Comparison of ENCODE assay signal across 16 cellular contexts in genomic region chr3:24303057-24303754, GRCh38.
A peak's percentile ranks its signal among the peaks of the same experiment; 100 is the strongest.
DNase-seq lines count a peak whose midpoint lies in the region; ATAC-seq and TF ChIP-seq lines count a peak whose summit lies in the region.
"Had no signal": no experiment of that assay in that cellular context is flagged by ENCODE, and none has a peak within 500 bp of the region (broad histone marks: within the 10 kb centered on the region; RNA-seq: fewer than 3 reads in every experiment).

No MANE protein-coding gene starts in this region.

- no peaks in the 10 kb centered on the region for H3K9me3 ChIP-seq in esophagus muscularis mucosa

- no peak overlapping the region for H2AK5ac ChIP-seq in mesendoderm (ENCODE audit: low read length)

- no peaks in the 10 kb centered on the region for H3K4me1 ChIP-seq in mesendoderm (ENCODE audit: control insufficient read depth, low read depth, low read length)
- peaks cover 17 to 37% (median 27%) of the 10 kb centered on the region in 4 donors for H3K4me1 ChIP-seq in esophagus muscularis mucosa

- H3K79me2 ChIP-seq in mesendoderm (ENCODE audit: control insufficient read depth, insufficient read depth, low read length): no peaks in the 10 kb centered on the region

- no peak overlapping the region for H3K4me3 Mint-ChIP-seq in WTC11
- H3K4me3 Mint-ChIP-seq: CD14-positive monocyte; T-helper 1 cell treated with Interleukin-12 subunit alpha and Interleukin-12 subunit beta and Interleukin-4 antibody, amounts not matched to agents 30 μg/mL and 1 μg/mL, for 36 hours had no signal

- peaks cover 18% of the 10 kb centered on the region for H3K4me1 Mint-ChIP-seq in WTC11
- H3K4me1 Mint-ChIP-seq: CD14-positive monocyte had no signal

- intact Hi-C loops in esophagus muscularis mucosa (cut with DNase I): no loop called here

- no peak overlapping the region for H2BK15ac ChIP-seq in mesendoderm (replicated peaks; ENCODE audit: low read depth)

- CTCF ChIA-PET in WTC11 (lab: Charles Lee): no interaction called here

- no peaks in the 10 kb centered on the region for H3K27me3 ChIP-seq in mesendoderm (ENCODE audit: insufficient read depth, low read length, poor library complexity)
- H3K27me3 ChIP-seq in esophagus muscularis mucosa: no peaks in the 10 kb centered on the region

- no CpG with 5 or more reads among the region's 7 CpGs for WGBS in mesendoderm (ENCODE audit: extremely low coverage, insufficient coverage, low lambda C conversion rate)
- 89% methylated on average over 3 of the region's 7 CpGs for WGBS in esophagus muscularis mucosa

- no peaks in the 10 kb centered on the region for H3K36me3 Mint-ChIP-seq in WTC11
- H3K36me3 Mint-ChIP-seq: CD14-positive monocyte had no signal

- H3K4me3 ChIP-seq in mesendoderm (ENCODE audit: low read length): no peak overlapping the region
- H3K4me3 ChIP-seq in esophagus muscularis mucosa: no peak overlapping the region
- H3K4me3 ChIP-seq: GM12878, PC-9 had no signal

- no peak overlapping the region for H3K9ac ChIP-seq in mesendoderm (ENCODE audit: low read length)

- POLR2A ChIA-PET in WTC11 (lab: Charles Lee): no interaction called here

- ATAC-seq in WTC11 (no peak), GM19455 (IDR thresholded peaks at IDR 0.05; ENCODE audit: unreplicated experiment) (no peak), GM19328 (IDR thresholded peaks at IDR 0.05; ENCODE audit: unreplicated experiment) (no peak)
- ATAC-seq: GM12878 had no signal

- DNase-seq in COR-L47 (lab: John Stamatoyannopoulos, UW): peak; percentile 32
- DNase-seq in WTC11 (ENCODE audit: low spot score): no peak
- DNase-seq in mesendoderm: peak; percentile 23
- DNase-seq in esophagus muscularis mucosa (ENCODE audit: extremely low spot score): no peak
- no peak for DNase-seq in LoVo (ENCODE audit: low spot score)
- DNase-seq: MM.1S, NCI-H2081 treated with DMSO at 0.1 percent for 48 hours, NCI-H2227 treated with DMSO at 0.1 percent for 48 hours, NCI-H524 treated with DMSO at 0.1 percent for 48 hours, PC-9 had no signal

- H3K18ac ChIP-seq in mesendoderm (ENCODE audit: low read length): no peak overlapping the region

- no peak overlapping the region for H3K27ac ChIP-seq in mesendoderm (ENCODE audit: low read depth, low read length)
- no peak overlapping the region for H3K27ac ChIP-seq in esophagus muscularis mucosa (replicated peaks in 1 of 4)
- H3K27ac ChIP-seq: PC-9 had no signal

- TF ChIP-seq EP300 in Ishikawa (IDR thresholded peaks at IDR 0.05; ENCODE audit: borderline replicate concordance) (no peak), esophagus muscularis mucosa (IDR thresholded peaks at IDR 0.05) (no peak)

- no peak for TF ChIP-seq CTCF in WTC11 (IDR thresholded peaks at IDR 0.05)
- no peak for TF ChIP-seq CTCF in esophagus muscularis mucosa (IDR thresholded peaks at IDR 0.05)

- H3K23ac ChIP-seq in mesendoderm (ENCODE audit: low read length): no peak overlapping the region

- no peak overlapping the region for H3K4me2 ChIP-seq in mesendoderm (ENCODE audit: low read length)
- H3K4me2 ChIP-seq: PC-9 had no signal

- H3K4ac ChIP-seq in mesendoderm (ENCODE audit: low read depth, low read length): no peak overlapping the region

- no peak overlapping the region for H4K5ac ChIP-seq in mesendoderm (ENCODE audit: low read length)

- no peak overlapping the region for H2BK5ac ChIP-seq in mesendoderm (ENCODE audit: low read length)

- H3K79me1 ChIP-seq in mesendoderm (ENCODE audit: low read length): no peaks in the 10 kb centered on the region

- H3K36me3 ChIP-seq in mesendoderm (ENCODE audit: control insufficient read depth, insufficient read depth, low read length): no peaks in the 10 kb centered on the region
- no peaks in the 10 kb centered on the region for H3K36me3 ChIP-seq in esophagus muscularis mucosa

- peak overlapping the region; percentile 35; the same call in 1 of the 2 replicates for H3K27ac Mint-ChIP-seq in WTC11
- H3K27ac Mint-ChIP-seq: CD14-positive monocyte; T-helper 1 cell treated with Interleukin-12 subunit alpha and Interleukin-12 subunit beta and Interleukin-4 antibody, amounts not matched to agents 30 μg/mL and 1 μg/mL, for 36 hours had no signal

- H3K56ac ChIP-seq in mesendoderm (ENCODE audit: low read length): no peak overlapping the region

- no peak overlapping the region for H4K8ac ChIP-seq in mesendoderm (ENCODE audit: low read depth, low read length)

- H3K9me3 Mint-ChIP-seq in WTC11: no peaks in the 10 kb centered on the region
- H3K9me3 Mint-ChIP-seq: T-helper 1 cell treated with Interleukin-12 subunit alpha and Interleukin-12 subunit beta and Interleukin-4 antibody, amounts not matched to agents 30 μg/mL and 1 μg/mL, for 36 hours had no signal

- no peak overlapping the region for H2BK120ac ChIP-seq in mesendoderm (ENCODE audit: low read depth, low read length)

- no peak for TF ChIP-seq POLR2A in esophagus muscularis mucosa (IDR thresholded peaks at IDR 0.05; ENCODE audit: low read depth)

- TF ChIP-seq RAD21 in Ishikawa (IDR thresholded peaks at IDR 0.05; ENCODE audit: low read depth): no peak

- H3K27me3 Mint-ChIP-seq in WTC11 (ENCODE audit: low read depth): no peaks in the 10 kb centered on the region

TF ChIP-seq in Ishikawa, 13 proteins besides CTCF, POLR2A, EP300 and RAD21 (continues in another document):
- TF ChIP-seq TCF12 (IDR thresholded peaks at IDR 0.05; ENCODE audit: low read depth) (0 out of 2 replicates have a peak, but pooled peaks have one; percentile 22), EGR1 (IDR thresholded peaks at IDR 0.05) (no peak), YY1 (IDR thresholded peaks at IDR 0.05; ENCODE audit: low read depth) (no peak), FOXM1 (IDR thresholded peaks at IDR 0.05; ENCODE audit: borderline replicate concordance, low read depth) (no peak), USF1 (IDR thresholded peaks at IDR 0.05) (peak; percentile 10; the same call in 1 of the 2 replicates), TAF1 (IDR thresholded peaks at IDR 0.05; ENCODE audit: low read depth) (no peak), ZBTB7A (IDR thresholded peaks at IDR 0.05; ENCODE audit: low read depth) (no peak), CEBPB (IDR thresholded peaks at IDR 0.05) (0 out of 2 replicates have a peak, but pooled peaks have one; percentile 36), NFIC (IDR thresholded peaks at IDR 0.05) (peak; percentile 6; the same call in 1 of the 2 replicates)
- TF ChIP-seq, protein P1, sequence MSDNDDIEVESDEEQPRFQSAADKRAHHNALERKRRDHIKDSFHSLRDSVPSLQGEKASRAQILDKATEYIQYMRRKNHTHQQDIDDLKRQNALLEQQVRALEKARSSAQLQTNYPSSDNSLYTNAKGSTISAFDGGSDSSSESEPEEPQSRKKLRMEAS (IDR thresholded peaks at IDR 0.05): no peak

TF ChIP-seq in WTC11, 78 proteins besides CTCF, POLR2A, EP300 and RAD21:
- TF ChIP-seq, protein P2, sequence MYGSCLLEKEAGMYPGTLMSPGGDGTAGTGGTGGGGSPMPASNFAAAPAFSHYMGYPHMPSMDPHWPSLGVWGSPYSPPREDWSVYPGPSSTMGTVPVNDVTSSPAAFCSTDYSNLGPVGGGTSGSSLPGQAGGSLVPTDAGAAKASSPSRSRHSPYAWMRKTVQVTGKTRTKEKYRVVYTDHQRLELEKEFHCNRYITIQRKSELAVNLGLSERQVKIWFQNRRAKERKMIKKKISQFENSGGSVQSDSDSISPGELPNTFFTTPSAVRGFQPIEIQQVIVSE (CRISPR knock-in tag; IDR thresholded peaks at IDR 0.05; ENCODE audit: borderline replicate concordance): no peak
- TF ChIP-seq NR1H2 (CRISPR knock-in tag; IDR thresholded peaks at IDR 0.05) (no peak), NFATC4 (CRISPR knock-in tag; IDR thresholded peaks at IDR 0.05) (no peak), ZNF281 (CRISPR knock-in tag; IDR thresholded peaks at IDR 0.05) (no peak)
- TF ChIP-seq, protein P3, sequence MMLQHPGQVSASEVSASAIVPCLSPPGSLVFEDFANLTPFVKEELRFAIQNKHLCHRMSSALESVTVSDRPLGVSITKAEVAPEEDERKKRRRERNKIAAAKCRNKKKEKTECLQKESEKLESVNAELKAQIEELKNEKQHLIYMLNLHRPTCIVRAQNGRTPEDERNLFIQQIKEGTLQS (CRISPR knock-in tag; conservative IDR thresholded peaks at IDR 0.05): no peak

Comparison
In these comparisons a context has a peak if more than half of its experiments do, and no peak if none do; other contexts are left out.
1. DNase-seq: peak in COR-L47 (single experiment) and mesendoderm (single experiment); none in WTC11 (single experiment), esophagus muscularis mucosa (single experiment) and LoVo (single experiment).